5 cellular contexts compared by ENCODE assay signal in genomic region chr9:28037968-28038367, GRCh38.
"Had no signal": no experiment of that assay in that cellular context is flagged by ENCODE, and none has a peak within 500 bp of the region (broad histone marks: within the 10 kb centered on the region; RNA-seq: fewer than 3 reads in every experiment).

No MANE protein-coding gene starts in this region.

- H3K27ac ChIP-seq: HL-60 had no signal

- DNase-seq: IMR-90, KBM-7 had no signal

- ATAC-seq: HepG2, K562 had no signal

- H3K4me3 ChIP-seq: K562 had no signal
